1 cellular context compared by ENCODE assay signal in genomic region chr19:40570313-40571004, GRCh38.
TF ChIP-seq lines count a peak whose summit lies in the region.

No MANE protein-coding gene starts in this region.

TF ChIP-seq in K562, 482 proteins besides CTCF, POLR2A, EP300 and RAD21 (continued from another document and continues in another):
- TF ChIP-seq ZBTB43 (CRISPR knock-in tag; IDR thresholded peaks at IDR 0.05) (no peak), GABPB1 (CRISPR knock-in tag; IDR thresholded peaks at IDR 0.05) (peak; percentile 47; the same call in 1 of the 2 replicates), MITF (IDR thresholded peaks at IDR 0.05) (no peak), DACH1 (IDR thresholded peaks at IDR 0.05; ENCODE audit: partially characterized antibody) (no peak), TRIM28 (IDR thresholded peaks at IDR 0.05) (no peak), E2F3 (CRISPR knock-in tag; IDR thresholded peaks at IDR 0.05) (no peak), CEBPG (CRISPR knock-in tag; IDR thresholded peaks at IDR 0.05) (0 out of 2 replicates have a peak, but pooled peaks have one; percentile 44), CEBPG (tag; conservative IDR thresholded peaks at IDR 0.05 in 1 of 2, IDR thresholded peaks at IDR 0.05 in 1 of 2) (no peak), CREB1 (IDR thresholded peaks at IDR 0.05) (peak; percentile 28; the same call in 1 of the 2 replicates), CREB1 (CRISPR knock-in tag; IDR thresholded peaks at IDR 0.05) (peak; percentile 73), KHSRP (IDR thresholded peaks at IDR 0.05) (no peak), FOXA3 (CRISPR knock-in tag; conservative IDR thresholded peaks at IDR 0.05 in 1 of 2, IDR thresholded peaks at IDR 0.05 in 1 of 2) (peak in 1 of 2 experiments; percentile 52; a peak in 1 of 4 replicates), NRF1 (conservative IDR thresholded peaks at IDR 0.05 in 1 of 2, IDR thresholded peaks at IDR 0.05 in 1 of 2) (peak; percentile 94 to 95), RBFOX2 (IDR thresholded peaks at IDR 0.05; ENCODE audit: low read depth, low read length) (peak; percentile 64), ZNF444 (CRISPR knock-in tag; IDR thresholded peaks at IDR 0.05) (no peak), THRA (IDR thresholded peaks at IDR 0.05) (no peak), RBM17 (IDR thresholded peaks at IDR 0.05; ENCODE audit: borderline replicate concordance, low read depth, low read length) (no peak), BHLHE40 (IDR thresholded peaks at IDR 0.05; ENCODE audit: low read length) (peak; percentile 60; the same call in 1 of the 2 replicates), THRB (CRISPR knock-in tag; conservative IDR thresholded peaks at IDR 0.05) (no peak), ZNF398 (CRISPR knock-in tag; IDR thresholded peaks at IDR 0.05) (no peak), EP400 (IDR thresholded peaks at IDR 0.05) (no peak), MBD2 (IDR thresholded peaks at IDR 0.05; ENCODE audit: borderline replicate concordance, low read depth) (peak; percentile 41; the same call in 1 of the 2 replicates), PTRF (tag; IDR thresholded peaks at IDR 0.05) (no peak), CLOCK (CRISPR knock-in tag; IDR thresholded peaks at IDR 0.05; ENCODE audit: borderline replicate concordance) (peak; percentile 94), CHD2 (IDR thresholded peaks at IDR 0.05; ENCODE audit: low read depth, low read length) (no peak), CREB3 (tag; conservative IDR thresholded peaks at IDR 0.05; ENCODE audit: low read depth) (no peak), MEIS2 (IDR thresholded peaks at IDR 0.05; ENCODE audit: partially characterized antibody) (peak; percentile 84), POLR2AphosphoS5 (IDR thresholded peaks at IDR 0.05; ENCODE audit: control insufficient read depth, insufficient read depth, low read depth, low read length) (no peak), JUND (IDR thresholded peaks at IDR 0.05; ENCODE audit: borderline replicate concordance, low read depth, low read length) (peak; percentile 34; the same call in 1 of the 2 replicates), JUND (tag; IDR thresholded peaks at IDR 0.05; ENCODE audit: borderline replicate concordance, low read depth, low read length) (no peak; the same call in 2 of the 3 replicates), ZNF584 (CRISPR knock-in tag; IDR thresholded peaks at IDR 0.05; ENCODE audit: low read depth) (no peak), ATF4 (CRISPR knock-in tag; IDR thresholded peaks at IDR 0.05) (0 out of 2 replicates have a peak, but pooled peaks have one; percentile 29), SIN3B (IDR thresholded peaks at IDR 0.05; ENCODE audit: low read depth) (peak; percentile 50; the same call in 1 of the 2 replicates), SAFB (IDR thresholded peaks at IDR 0.05; ENCODE audit: borderline replicate concordance, low read depth, low read length) (no peak), PRDM10 (IDR thresholded peaks at IDR 0.05; ENCODE audit: partially characterized antibody) (peak; percentile 40), USF2 (CRISPR knock-in tag; IDR thresholded peaks at IDR 0.05) (peak; percentile 30; the same call in 1 of the 2 replicates), MNT (conservative IDR thresholded peaks at IDR 0.05) (peak; percentile 72 to 87), ZNF324 (CRISPR knock-in tag; IDR thresholded peaks at IDR 0.05) (no peak), KDM5B (IDR thresholded peaks at IDR 0.05; ENCODE audit: insufficient replicate concordance, low read depth, low read length) (peak; percentile 66), ATF1 (CRISPR knock-in tag; IDR thresholded peaks at IDR 0.05) (no peak), ATF1 (tag; IDR thresholded peaks at IDR 0.05) (peak; percentile 57), USF1 (CRISPR knock-in tag; IDR thresholded peaks at IDR 0.05) (peak; percentile 79), TEAD4 (IDR thresholded peaks at IDR 0.05; ENCODE audit: low read length) (no peak), TEAD4 (CRISPR knock-in tag; IDR thresholded peaks at IDR 0.05; ENCODE audit: borderline replicate concordance) (no peak)
